In the genomic region with DNA sequence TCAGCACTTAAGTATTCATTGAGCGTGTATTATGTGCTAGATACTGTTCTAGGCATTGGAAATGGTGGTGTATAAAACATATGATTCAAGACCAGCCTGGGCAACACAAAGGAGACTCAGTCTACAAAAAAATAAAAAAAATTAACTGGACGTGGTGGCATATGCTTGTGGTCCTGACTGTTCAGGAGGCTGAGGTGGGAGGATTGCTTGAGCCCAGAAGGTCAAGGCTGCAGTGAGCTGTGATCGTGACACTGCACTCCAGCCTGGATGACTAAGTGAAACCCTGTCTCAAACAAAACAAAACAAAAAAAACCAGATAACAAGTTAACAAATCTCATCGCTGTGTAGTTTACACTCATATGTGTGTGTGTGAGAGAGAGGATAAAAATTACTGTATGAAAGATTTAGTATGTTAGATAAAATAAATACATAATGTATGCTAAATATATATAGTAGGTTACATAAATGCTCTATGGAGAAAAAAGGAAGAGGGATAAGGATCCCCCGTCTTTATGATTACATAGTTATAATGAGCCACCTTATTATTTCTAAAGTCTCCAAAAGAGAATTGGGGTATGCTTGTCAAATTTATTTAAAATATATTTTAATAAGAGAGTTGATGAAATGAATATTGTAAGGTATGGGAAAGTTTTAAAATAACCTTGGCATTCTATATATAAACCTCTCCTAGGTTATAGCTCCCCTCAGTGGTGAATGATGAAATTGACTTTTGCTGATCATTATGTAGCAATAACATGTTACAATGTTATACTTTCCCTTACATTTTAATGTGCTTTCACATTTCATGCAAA, we compare ENCODE assay signal across 1 cellular context.
TF ChIP-seq lines count a peak whose summit lies in the region.

No MANE protein-coding gene starts in this region.

TF ChIP-seq in K562, 482 proteins besides CTCF, POLR2A, EP300 and RAD21 (continued from another document and continues in another):
- TF ChIP-seq CHD7 (IDR thresholded peaks at IDR 0.05; ENCODE audit: low read depth, low read length): no peak
- peak; percentile 35; the same call in 1 of the 2 replicates for TF ChIP-seq EP400 (IDR thresholded peaks at IDR 0.05)
- TF ChIP-seq ZNF764 (CRISPR knock-in tag; IDR thresholded peaks at IDR 0.05; ENCODE audit: low read depth): no peak
- no peak for TF ChIP-seq NCOA6 (IDR thresholded peaks at IDR 0.05)
- TF ChIP-seq, protein P1, sequence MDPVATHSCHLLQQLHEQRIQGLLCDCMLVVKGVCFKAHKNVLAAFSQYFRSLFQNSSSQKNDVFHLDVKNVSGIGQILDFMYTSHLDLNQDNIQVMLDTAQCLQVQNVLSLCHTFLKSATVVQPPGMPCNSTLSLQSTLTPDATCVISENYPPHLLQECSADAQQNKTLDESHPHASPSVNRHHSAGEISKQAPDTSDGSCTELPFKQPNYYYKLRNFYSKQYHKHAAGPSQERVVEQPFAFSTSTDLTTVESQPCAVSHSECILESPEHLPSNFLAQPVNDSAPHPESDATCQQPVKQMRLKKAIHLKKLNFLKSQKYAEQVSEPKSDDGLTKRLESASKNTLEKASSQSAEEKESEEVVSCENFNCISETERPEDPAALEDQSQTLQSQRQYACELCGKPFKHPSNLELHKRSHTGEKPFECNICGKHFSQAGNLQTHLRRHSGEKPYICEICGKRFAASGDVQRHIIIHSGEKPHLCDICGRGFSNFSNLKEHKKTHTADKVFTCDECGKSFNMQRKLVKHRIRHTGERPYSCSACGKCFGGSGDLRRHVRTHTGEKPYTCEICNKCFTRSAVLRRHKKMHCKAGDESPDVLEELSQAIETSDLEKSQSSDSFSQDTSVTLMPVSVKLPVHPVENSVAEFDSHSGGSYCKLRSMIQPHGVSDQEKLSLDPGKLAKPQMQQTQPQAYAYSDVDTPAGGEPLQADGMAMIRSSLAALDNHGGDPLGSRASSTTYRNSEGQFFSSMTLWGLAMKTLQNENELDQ (CRISPR knock-in tag; IDR thresholded peaks at IDR 0.05; ENCODE audit: borderline replicate concordance): no peak
- TF ChIP-seq TCF7 (IDR thresholded peaks at IDR 0.05; ENCODE audit: borderline replicate concordance): no peak
- TF ChIP-seq, protein P2, sequence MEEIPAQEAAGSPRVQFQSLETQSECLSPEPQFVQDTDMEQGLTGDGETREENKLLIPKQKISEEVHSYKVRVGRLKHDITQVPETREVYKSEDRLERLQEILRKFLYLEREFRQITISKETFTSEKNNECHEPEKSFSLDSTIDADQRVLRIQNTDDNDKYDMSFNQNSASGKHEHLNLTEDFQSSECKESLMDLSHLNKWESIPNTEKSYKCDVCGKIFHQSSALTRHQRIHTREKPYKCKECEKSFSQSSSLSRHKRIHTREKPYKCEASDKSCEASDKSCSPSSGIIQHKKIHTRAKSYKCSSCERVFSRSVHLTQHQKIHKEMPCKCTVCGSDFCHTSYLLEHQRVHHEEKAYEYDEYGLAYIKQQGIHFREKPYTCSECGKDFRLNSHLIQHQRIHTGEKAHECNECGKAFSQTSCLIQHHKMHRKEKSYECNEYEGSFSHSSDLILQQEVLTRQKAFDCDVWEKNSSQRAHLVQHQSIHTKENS (CRISPR knock-in tag; IDR thresholded peaks at IDR 0.05): no peak
- TF ChIP-seq SLC30A9 (CRISPR knock-in tag; IDR thresholded peaks at IDR 0.05): no peak
- TF ChIP-seq, protein P3, sequence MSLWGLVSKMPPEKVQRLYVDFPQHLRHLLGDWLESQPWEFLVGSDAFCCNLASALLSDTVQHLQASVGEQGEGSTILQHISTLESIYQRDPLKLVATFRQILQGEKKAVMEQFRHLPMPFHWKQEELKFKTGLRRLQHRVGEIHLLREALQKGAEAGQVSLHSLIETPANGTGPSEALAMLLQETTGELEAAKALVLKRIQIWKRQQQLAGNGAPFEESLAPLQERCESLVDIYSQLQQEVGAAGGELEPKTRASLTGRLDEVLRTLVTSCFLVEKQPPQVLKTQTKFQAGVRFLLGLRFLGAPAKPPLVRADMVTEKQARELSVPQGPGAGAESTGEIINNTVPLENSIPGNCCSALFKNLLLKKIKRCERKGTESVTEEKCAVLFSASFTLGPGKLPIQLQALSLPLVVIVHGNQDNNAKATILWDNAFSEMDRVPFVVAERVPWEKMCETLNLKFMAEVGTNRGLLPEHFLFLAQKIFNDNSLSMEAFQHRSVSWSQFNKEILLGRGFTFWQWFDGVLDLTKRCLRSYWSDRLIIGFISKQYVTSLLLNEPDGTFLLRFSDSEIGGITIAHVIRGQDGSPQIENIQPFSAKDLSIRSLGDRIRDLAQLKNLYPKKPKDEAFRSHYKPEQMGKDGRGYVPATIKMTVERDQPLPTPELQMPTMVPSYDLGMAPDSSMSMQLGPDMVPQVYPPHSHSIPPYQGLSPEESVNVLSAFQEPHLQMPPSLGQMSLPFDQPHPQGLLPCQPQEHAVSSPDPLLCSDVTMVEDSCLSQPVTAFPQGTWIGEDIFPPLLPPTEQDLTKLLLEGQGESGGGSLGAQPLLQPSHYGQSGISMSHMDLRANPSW (CRISPR knock-in tag; IDR thresholded peaks at IDR 0.05): no peak
- TF ChIP-seq SNIP1 (IDR thresholded peaks at IDR 0.05; ENCODE audit: low read depth): no peak
- no peak for TF ChIP-seq ZNF311 (CRISPR knock-in tag; IDR thresholded peaks at IDR 0.05)
- no peak for TF ChIP-seq TAF7 (tag; IDR thresholded peaks at IDR 0.05)
- no peak for TF ChIP-seq ZNF444 (CRISPR knock-in tag; IDR thresholded peaks at IDR 0.05)
- TF ChIP-seq FOSL1 (tag; conservative IDR thresholded peaks at IDR 0.05): peak; percentile 80
- TF ChIP-seq CCAR2 (IDR thresholded peaks at IDR 0.05; ENCODE audit: low read depth, low read length): no peak
- no peak for TF ChIP-seq ZNF23 (CRISPR knock-in tag; IDR thresholded peaks at IDR 0.05)
- TF ChIP-seq FUS (optimal IDR thresholded peaks at IDR 0.05; ENCODE audit: low read depth, low read length): no peak
- no peak for TF ChIP-seq ZFP30 (CRISPR knock-in tag; IDR thresholded peaks at IDR 0.05; ENCODE audit: borderline replicate concordance)
- TF ChIP-seq, protein P4, sequence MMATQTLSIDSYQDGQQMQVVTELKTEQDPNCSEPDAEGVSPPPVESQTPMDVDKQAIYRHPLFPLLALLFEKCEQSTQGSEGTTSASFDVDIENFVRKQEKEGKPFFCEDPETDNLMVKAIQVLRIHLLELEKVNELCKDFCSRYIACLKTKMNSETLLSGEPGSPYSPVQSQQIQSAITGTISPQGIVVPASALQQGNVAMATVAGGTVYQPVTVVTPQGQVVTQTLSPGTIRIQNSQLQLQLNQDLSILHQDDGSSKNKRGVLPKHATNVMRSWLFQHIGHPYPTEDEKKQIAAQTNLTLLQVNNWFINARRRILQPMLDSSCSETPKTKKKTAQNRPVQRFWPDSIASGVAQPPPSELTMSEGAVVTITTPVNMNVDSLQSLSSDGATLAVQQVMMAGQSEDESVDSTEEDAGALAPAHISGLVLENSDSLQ (IDR thresholded peaks at IDR 0.05): no peak; the same call in 1 of the 2 replicates
- peak; percentile 78 for TF ChIP-seq DEAF1 (CRISPR knock-in tag; IDR thresholded peaks at IDR 0.05)
- no peak for TF ChIP-seq RBM34 (IDR thresholded peaks at IDR 0.05; ENCODE audit: borderline replicate concordance, insufficient read depth, low read length)
- no peak for TF ChIP-seq ZNF140 (CRISPR knock-in tag; IDR thresholded peaks at IDR 0.05)
- no peak for TF ChIP-seq ZBTB1 (CRISPR knock-in tag; IDR thresholded peaks at IDR 0.05; ENCODE audit: borderline replicate concordance, low read depth)
- peak; percentile 89; the same call in 1 of the 2 replicates for TF ChIP-seq SMARCA5 (IDR thresholded peaks at IDR 0.05)
- TF ChIP-seq SAFB2 (IDR thresholded peaks at IDR 0.05; ENCODE audit: borderline replicate concordance, low read depth, low read length, severe bottlenecking): no peak
- no peak for TF ChIP-seq STAT5A (IDR thresholded peaks at IDR 0.05; ENCODE audit: borderline replicate concordance, low read length)
- no peak for TF ChIP-seq ZNF280B (CRISPR knock-in tag; IDR thresholded peaks at IDR 0.05)
- TF ChIP-seq ZC3H4 (CRISPR knock-in tag; IDR thresholded peaks at IDR 0.05; ENCODE audit: borderline replicate concordance): no peak
